Comparison of ENCODE assay signal across 1 cellular context in the genomic region with DNA sequence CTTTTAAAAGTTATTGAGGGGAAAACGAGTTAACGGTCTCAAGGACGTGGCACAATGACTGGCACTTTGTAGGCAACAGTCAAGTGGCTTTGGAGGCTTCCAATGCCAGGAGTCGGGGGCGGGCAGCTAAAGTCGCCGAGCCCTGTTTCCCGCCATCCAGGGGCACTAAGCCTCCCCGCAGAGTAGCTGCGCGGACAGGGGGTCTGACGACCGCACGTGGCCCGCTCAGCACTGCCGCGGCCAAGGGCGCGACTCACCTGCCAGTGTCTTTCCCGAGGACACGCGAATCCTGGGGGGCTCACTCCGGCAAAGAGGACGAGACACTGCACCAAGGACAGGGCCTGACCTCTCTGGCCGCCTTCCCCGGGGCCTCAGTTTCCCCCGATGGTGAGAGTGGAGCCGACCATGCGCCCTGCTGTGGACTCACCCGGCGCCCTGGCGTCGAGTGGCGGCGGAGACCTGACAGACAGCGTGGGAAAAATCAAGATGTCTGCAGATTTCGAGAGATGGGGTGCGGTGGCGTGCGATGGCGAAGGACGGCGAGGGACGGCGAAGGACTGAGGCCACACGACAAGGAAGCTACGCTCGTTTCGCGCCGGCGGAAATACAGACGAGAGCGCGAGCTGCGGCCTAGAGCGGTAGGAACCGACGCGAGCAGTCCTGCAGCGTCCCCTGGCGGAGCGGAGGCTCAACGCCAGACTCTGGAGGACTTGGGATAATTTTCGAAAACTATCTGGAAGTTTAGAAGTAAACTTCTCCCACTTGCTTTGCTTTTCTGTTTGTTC.
TF ChIP-seq lines count a peak whose summit lies in the region.

A gene (minus strand): TSS at position 559 of the 785 bp plus-strand sequence.

TF ChIP-seq in HepG2, 621 proteins besides CTCF, POLR2A, EP300 and RAD21 (continued from another document and continues in another):
- TF ChIP-seq ZNF775 (CRISPR knock-in tag; IDR thresholded peaks at IDR 0.05; ENCODE audit: borderline replicate concordance), result peak; percentile 92
- TF ChIP-seq, protein P1, sequence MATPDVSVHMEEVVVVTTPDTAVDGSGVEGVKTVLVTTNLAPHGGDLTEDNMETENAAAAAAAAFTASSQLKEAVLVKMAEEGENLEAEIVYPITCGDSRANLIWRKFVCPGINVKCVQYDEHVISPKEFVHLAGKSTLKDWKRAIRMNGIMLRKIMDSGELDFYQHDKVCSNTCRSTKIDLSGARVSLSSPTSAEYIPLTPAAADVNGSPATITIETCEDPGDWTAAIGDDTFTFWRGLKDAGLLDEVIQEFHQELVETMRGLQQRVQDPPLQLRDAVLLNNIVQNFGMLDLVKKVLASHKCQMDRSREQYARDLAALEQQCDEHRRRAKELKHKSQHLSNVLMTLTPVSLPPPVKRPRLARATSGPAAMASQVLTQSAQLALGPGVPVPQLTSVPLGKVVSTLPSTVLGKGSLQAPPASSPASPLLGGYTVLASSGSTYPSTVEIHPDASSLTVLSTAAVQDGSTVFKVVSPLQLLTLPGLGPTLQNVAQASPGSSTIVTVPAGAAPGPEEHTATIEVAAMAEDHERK (CRISPR knock-in tag; IDR thresholded peaks at IDR 0.05; ENCODE audit: low read depth), result peak; percentile 93
- TF ChIP-seq, protein P2, sequence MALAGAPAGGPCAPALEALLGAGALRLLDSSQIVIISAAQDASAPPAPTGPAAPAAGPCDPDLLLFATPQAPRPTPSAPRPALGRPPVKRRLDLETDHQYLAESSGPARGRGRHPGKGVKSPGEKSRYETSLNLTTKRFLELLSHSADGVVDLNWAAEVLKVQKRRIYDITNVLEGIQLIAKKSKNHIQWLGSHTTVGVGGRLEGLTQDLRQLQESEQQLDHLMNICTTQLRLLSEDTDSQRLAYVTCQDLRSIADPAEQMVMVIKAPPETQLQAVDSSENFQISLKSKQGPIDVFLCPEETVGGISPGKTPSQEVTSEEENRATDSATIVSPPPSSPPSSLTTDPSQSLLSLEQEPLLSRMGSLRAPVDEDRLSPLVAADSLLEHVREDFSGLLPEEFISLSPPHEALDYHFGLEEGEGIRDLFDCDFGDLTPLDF (CRISPR knock-in tag; IDR thresholded peaks at IDR 0.05), result peak; percentile 99
- peak; percentile 98 for TF ChIP-seq ZSCAN20 (CRISPR knock-in tag; IDR thresholded peaks at IDR 0.05; ENCODE audit: borderline replicate concordance)
- TF ChIP-seq, protein P3, sequence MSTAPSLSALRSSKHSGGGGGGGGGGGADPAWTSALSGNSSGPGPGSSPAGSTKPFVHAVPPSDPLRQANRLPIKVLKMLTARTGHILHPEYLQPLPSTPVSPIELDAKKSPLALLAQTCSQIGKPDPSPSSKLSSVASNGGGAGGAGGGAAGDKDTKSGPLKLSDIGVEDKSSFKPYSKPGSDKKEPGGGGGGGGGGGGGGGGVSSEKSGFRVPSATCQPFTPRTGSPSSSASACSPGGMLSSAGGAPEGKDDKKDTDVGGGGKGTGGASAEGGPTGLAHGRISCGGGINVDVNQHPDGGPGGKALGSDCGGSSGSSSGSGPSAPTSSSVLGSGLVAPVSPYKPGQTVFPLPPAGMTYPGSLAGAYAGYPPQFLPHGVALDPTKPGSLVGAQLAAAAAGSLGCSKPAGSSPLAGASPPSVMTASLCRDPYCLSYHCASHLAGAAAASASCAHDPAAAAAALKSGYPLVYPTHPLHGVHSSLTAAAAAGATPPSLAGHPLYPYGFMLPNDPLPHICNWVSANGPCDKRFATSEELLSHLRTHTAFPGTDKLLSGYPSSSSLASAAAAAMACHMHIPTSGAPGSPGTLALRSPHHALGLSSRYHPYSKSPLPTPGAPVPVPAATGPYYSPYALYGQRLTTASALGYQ (CRISPR knock-in tag; IDR thresholded peaks at IDR 0.05), result peak; percentile 97
- TF ChIP-seq ZNF737 (CRISPR knock-in tag; IDR thresholded peaks at IDR 0.05; ENCODE audit: borderline replicate concordance), result peak; percentile 99
- TF ChIP-seq PHB2 (IDR thresholded peaks at IDR 0.05; ENCODE audit: partially characterized antibody), result no peak
- peak; percentile 96 for TF ChIP-seq TBX2 (CRISPR knock-in tag; IDR thresholded peaks at IDR 0.05; ENCODE audit: borderline replicate concordance)
- peak; percentile 98 for TF ChIP-seq ZNF160 (CRISPR knock-in tag; IDR thresholded peaks at IDR 0.05)
- TF ChIP-seq, protein P4, sequence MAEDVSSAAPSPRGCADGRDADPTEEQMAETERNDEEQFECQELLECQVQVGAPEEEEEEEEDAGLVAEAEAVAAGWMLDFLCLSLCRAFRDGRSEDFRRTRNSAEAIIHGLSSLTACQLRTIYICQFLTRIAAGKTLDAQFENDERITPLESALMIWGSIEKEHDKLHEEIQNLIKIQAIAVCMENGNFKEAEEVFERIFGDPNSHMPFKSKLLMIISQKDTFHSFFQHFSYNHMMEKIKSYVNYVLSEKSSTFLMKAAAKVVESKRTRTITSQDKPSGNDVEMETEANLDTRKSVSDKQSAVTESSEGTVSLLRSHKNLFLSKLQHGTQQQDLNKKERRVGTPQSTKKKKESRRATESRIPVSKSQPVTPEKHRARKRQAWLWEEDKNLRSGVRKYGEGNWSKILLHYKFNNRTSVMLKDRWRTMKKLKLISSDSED (CRISPR knock-in tag; IDR thresholded peaks at IDR 0.05), result peak; percentile 97; the same call in 1 of the 2 replicates
- peak; percentile 97 for TF ChIP-seq MEF2D (CRISPR knock-in tag; IDR thresholded peaks at IDR 0.05)
- TF ChIP-seq ZNF562 (CRISPR knock-in tag; IDR thresholded peaks at IDR 0.05; ENCODE audit: borderline replicate concordance), result peak; percentile 92
- TF ChIP-seq, protein P5, sequence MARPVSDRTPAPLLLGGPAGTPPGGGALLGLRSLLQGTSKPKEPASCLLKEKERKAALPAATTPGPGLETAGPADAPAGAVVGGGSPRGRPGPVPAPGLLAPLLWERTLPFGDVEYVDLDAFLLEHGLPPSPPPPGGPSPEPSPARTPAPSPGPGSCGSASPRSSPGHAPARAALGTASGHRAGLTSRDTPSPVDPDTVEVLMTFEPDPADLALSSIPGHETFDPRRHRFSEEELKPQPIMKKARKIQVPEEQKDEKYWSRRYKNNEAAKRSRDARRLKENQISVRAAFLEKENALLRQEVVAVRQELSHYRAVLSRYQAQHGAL (CRISPR knock-in tag; IDR thresholded peaks at IDR 0.05; ENCODE audit: not compliant biosample characterization), result peak; percentile 85
- TF ChIP-seq ZNF781 (CRISPR knock-in tag; IDR thresholded peaks at IDR 0.05; ENCODE audit: borderline replicate concordance, not compliant biosample characterization), result peak; percentile 99
- peak; percentile 98 for TF ChIP-seq ZNF670 (CRISPR knock-in tag; IDR thresholded peaks at IDR 0.05; ENCODE audit: borderline replicate concordance)
- peak; percentile 97 for TF ChIP-seq ZNF224 (CRISPR knock-in tag; IDR thresholded peaks at IDR 0.05)
- TF ChIP-seq RELA (CRISPR knock-in tag; IDR thresholded peaks at IDR 0.05), result peak; percentile 95
- peak; percentile 76 for TF ChIP-seq SIX1 (CRISPR knock-in tag; IDR thresholded peaks at IDR 0.05; ENCODE audit: borderline replicate concordance)
- TF ChIP-seq, protein P6, sequence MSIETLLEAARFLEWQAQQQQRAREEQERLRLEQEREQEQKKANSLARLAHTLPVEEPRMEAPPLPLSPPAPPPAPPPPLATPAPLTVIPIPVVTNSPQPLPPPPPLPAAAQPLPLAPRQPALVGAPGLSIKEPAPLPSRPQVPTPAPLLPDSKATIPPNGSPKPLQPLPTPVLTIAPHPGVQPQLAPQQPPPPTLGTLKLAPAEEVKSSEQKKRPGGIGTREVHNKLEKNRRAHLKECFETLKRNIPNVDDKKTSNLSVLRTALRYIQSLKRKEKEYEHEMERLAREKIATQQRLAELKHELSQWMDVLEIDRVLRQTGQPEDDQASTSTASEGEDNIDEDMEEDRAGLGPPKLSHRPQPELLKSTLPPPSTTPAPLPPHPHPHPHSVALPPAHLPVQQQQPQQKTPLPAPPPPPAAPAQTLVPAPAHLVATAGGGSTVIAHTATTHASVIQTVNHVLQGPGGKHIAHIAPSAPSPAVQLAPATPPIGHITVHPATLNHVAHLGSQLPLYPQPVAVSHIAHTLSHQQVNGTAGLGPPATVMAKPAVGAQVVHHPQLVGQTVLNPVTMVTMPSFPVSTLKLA (IDR thresholded peaks at IDR 0.05), result peak; percentile 63
- TF ChIP-seq TOE1 (CRISPR knock-in tag; IDR thresholded peaks at IDR 0.05), result peak; percentile 99
- peak; percentile 97 for TF ChIP-seq ZNF773 (CRISPR knock-in tag; IDR thresholded peaks at IDR 0.05; ENCODE audit: borderline replicate concordance)
- no peak for TF ChIP-seq NONO (IDR thresholded peaks at IDR 0.05)
- peak; percentile 99 for TF ChIP-seq NONO (CRISPR knock-in tag; conservative IDR thresholded peaks at IDR 0.05)
- TF ChIP-seq ETV6 (CRISPR knock-in tag; conservative IDR thresholded peaks at IDR 0.05), result peak; percentile 99
- TF ChIP-seq RARG (CRISPR knock-in tag; IDR thresholded peaks at IDR 0.05; ENCODE audit: low read depth), result peak; percentile 98
- no peak for TF ChIP-seq ZNF549 (CRISPR knock-in tag; IDR thresholded peaks at IDR 0.05)
- peak; percentile 99 for TF ChIP-seq ZNF30 (CRISPR knock-in tag; IDR thresholded peaks at IDR 0.05)
- no peak for TF ChIP-seq FOXA1 (IDR thresholded peaks at IDR 0.05)
- peak; percentile 82 for TF ChIP-seq FOXA1 (CRISPR knock-in tag; IDR thresholded peaks at IDR 0.05)
- no peak for TF ChIP-seq RORA (CRISPR knock-in tag; IDR thresholded peaks at IDR 0.05)
- peak; percentile 98 for TF ChIP-seq SATB2 (CRISPR knock-in tag; IDR thresholded peaks at IDR 0.05)
- TF ChIP-seq ZFYVE20 (CRISPR knock-in tag; IDR thresholded peaks at IDR 0.05; ENCODE audit: borderline replicate concordance, low read depth), result peak; percentile 87
- TF ChIP-seq, protein P7, sequence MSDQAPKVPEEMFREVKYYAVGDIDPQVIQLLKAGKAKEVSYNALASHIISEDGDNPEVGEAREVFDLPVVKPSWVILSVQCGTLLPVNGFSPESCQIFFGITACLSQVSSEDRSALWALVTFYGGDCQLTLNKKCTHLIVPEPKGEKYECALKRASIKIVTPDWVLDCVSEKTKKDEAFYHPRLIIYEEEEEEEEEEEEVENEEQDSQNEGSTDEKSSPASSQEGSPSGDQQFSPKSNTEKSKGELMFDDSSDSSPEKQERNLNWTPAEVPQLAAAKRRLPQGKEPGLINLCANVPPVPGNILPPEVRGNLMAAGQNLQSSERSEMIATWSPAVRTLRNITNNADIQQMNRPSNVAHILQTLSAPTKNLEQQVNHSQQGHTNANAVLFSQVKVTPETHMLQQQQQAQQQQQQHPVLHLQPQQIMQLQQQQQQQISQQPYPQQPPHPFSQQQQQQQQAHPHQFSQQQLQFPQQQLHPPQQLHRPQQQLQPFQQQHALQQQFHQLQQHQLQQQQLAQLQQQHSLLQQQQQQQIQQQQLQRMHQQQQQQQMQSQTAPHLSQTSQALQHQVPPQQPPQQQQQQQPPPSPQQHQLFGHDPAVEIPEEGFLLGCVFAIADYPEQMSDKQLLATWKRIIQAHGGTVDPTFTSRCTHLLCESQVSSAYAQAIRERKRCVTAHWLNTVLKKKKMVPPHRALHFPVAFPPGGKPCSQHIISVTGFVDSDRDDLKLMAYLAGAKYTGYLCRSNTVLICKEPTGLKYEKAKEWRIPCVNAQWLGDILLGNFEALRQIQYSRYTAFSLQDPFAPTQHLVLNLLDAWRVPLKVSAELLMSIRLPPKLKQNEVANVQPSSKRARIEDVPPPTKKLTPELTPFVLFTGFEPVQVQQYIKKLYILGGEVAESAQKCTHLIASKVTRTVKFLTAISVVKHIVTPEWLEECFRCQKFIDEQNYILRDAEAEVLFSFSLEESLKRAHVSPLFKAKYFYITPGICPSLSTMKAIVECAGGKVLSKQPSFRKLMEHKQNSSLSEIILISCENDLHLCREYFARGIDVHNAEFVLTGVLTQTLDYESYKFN (CRISPR knock-in tag; conservative IDR thresholded peaks at IDR 0.05), result peak; percentile 78; the same call in 1 of the 2 replicates
- TF ChIP-seq MIER2 (CRISPR knock-in tag; IDR thresholded peaks at IDR 0.05), result peak; percentile 90
- TF ChIP-seq, protein P8, sequence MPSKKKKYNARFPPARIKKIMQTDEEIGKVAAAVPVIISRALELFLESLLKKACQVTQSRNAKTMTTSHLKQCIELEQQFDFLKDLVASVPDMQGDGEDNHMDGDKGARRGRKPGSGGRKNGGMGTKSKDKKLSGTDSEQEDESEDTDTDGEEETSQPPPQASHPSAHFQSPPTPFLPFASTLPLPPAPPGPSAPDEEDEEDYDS (CRISPR knock-in tag; IDR thresholded peaks at IDR 0.05), result peak; percentile 97
- TF ChIP-seq IKZF4 (CRISPR knock-in tag; IDR thresholded peaks at IDR 0.05; ENCODE audit: borderline replicate concordance, low read depth, not compliant biosample characterization), result peak; percentile 99
- TF ChIP-seq, protein P9, sequence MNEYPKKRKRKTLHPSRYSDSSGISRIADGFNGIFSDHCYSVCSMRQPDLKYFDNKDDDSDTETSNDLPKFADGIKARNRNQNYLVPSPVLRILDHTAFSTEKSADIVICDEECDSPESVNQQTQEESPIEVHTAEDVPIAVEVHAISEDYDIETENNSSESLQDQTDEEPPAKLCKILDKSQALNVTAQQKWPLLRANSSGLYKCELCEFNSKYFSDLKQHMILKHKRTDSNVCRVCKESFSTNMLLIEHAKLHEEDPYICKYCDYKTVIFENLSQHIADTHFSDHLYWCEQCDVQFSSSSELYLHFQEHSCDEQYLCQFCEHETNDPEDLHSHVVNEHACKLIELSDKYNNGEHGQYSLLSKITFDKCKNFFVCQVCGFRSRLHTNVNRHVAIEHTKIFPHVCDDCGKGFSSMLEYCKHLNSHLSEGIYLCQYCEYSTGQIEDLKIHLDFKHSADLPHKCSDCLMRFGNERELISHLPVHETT (CRISPR knock-in tag; conservative IDR thresholded peaks at IDR 0.05), result peak; percentile 100
- peak; percentile 94; the same call in 1 of the 2 replicates for TF ChIP-seq ZNF468 (CRISPR knock-in tag; IDR thresholded peaks at IDR 0.05)
- no peak for TF ChIP-seq MATR3 (CRISPR knock-in tag; IDR thresholded peaks at IDR 0.05)
- TF ChIP-seq MTF2 (CRISPR knock-in tag; IDR thresholded peaks at IDR 0.05; ENCODE audit: borderline replicate concordance), result peak; percentile 100
- peak; percentile 100 for TF ChIP-seq SPEN (CRISPR knock-in tag; IDR thresholded peaks at IDR 0.05; ENCODE audit: low read depth)
- TF ChIP-seq ZBTB3 (CRISPR knock-in tag; IDR thresholded peaks at IDR 0.05; ENCODE audit: borderline replicate concordance, low read depth), result peak; percentile 98
- peak; percentile 84 for TF ChIP-seq BCL6 (CRISPR knock-in tag; IDR thresholded peaks at IDR 0.05)
- peak; percentile 99; the same call in 1 of the 2 replicates for TF ChIP-seq SP140L (CRISPR knock-in tag; IDR thresholded peaks at IDR 0.05; ENCODE audit: borderline replicate concordance)
- peak; percentile 99 for TF ChIP-seq KLF13 (CRISPR knock-in tag; IDR thresholded peaks at IDR 0.05)
- peak; percentile 97 for TF ChIP-seq GTF2F1 (IDR thresholded peaks at IDR 0.05; ENCODE audit: low read length)
- TF ChIP-seq MEIS1 (CRISPR knock-in tag; IDR thresholded peaks at IDR 0.05; ENCODE audit: borderline replicate concordance), result peak; percentile 99
- TF ChIP-seq EEA1 (CRISPR knock-in tag; IDR thresholded peaks at IDR 0.05; ENCODE audit: borderline replicate concordance), result peak; percentile 99
- TF ChIP-seq, protein P10, sequence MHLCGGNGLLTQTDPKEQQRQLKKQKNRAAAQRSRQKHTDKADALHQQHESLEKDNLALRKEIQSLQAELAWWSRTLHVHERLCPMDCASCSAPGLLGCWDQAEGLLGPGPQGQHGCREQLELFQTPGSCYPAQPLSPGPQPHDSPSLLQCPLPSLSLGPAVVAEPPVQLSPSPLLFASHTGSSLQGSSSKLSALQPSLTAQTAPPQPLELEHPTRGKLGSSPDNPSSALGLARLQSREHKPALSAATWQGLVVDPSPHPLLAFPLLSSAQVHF (CRISPR knock-in tag; IDR thresholded peaks at IDR 0.05), result peak; percentile 99
- peak; percentile 100 for TF ChIP-seq ZNF713 (CRISPR knock-in tag; IDR thresholded peaks at IDR 0.05)
- 0 out of 2 replicates have a peak, but pooled peaks have one; percentile 91 for TF ChIP-seq NCOA5 (CRISPR knock-in tag; IDR thresholded peaks at IDR 0.05)
- peak; percentile 93; the same call in 1 of the 2 replicates for TF ChIP-seq ZNF441 (CRISPR knock-in tag; IDR thresholded peaks at IDR 0.05; ENCODE audit: borderline replicate concordance)
- TF ChIP-seq GLI4 (CRISPR knock-in tag; IDR thresholded peaks at IDR 0.05; ENCODE audit: borderline replicate concordance), result peak; percentile 98; the same call in 1 of the 2 replicates
